In the genomic region with DNA sequence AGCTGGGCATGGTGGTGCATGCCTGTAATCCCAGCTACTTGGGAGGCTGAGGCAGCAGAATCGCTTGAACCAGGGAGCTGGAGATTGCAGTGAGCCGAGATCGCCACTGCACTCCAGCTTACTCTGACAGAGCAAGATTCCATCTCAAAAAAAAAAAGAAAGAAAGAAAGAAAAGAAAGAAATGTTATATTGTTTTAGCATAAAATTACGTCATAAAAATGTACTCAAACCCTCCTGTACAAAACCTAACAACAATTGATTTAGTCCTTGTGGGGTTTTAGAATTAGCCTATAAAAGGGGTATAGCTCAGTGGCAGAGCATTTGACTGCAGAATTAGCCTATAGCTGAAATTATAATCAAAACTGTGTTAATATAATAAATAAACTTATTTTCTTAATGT, we compare ENCODE assay signal across 2 cellular contexts.
TF ChIP-seq lines count a peak whose summit lies in the region.

No MANE protein-coding gene starts in this region.

TF ChIP-seq in GM12878, 131 proteins besides CTCF, POLR2A, EP300 and RAD21:
- TF ChIP-seq TBL1XR1 (IDR thresholded peaks at IDR 0.05; ENCODE audit: low read depth, low read length): no peak
- peak; percentile 86 for TF ChIP-seq ATF7 (IDR thresholded peaks at IDR 0.05; ENCODE audit: low read depth)

TF ChIP-seq in SK-N-SH, 30 proteins besides CTCF, POLR2A, EP300 and RAD21:
- TF ChIP-seq TEAD4 (IDR thresholded peaks at IDR 0.05; ENCODE audit: borderline replicate concordance, insufficient read depth): no peak
- no peak for TF ChIP-seq NRF1 (IDR thresholded peaks at IDR 0.05; ENCODE audit: low read depth, low read length)
- TF ChIP-seq EZH2phosphoT487 (IDR thresholded peaks at IDR 0.05; ENCODE audit: borderline replicate concordance, low read depth): no peak
- TF ChIP-seq RFX5 (IDR thresholded peaks at IDR 0.05; ENCODE audit: low read length): no peak
- TF ChIP-seq FOXM1 (IDR thresholded peaks at IDR 0.05; ENCODE audit: low read depth): no peak
- no peak for TF ChIP-seq ELF1 (IDR thresholded peaks at IDR 0.05)
- no peak for TF ChIP-seq TCF12 (IDR thresholded peaks at IDR 0.05)
- TF ChIP-seq, protein P1, sequence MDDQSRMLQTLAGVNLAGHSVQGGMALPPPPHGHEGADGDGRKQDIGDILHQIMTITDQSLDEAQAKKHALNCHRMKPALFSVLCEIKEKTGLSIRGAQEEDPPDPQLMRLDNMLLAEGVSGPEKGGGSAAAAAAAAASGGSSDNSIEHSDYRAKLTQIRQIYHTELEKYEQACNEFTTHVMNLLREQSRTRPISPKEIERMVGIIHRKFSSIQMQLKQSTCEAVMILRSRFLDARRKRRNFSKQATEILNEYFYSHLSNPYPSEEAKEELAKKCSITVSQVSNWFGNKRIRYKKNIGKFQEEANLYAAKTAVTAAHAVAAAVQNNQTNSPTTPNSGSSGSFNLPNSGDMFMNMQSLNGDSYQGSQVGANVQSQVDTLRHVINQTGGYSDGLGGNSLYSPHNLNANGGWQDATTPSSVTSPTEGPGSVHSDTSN (IDR thresholded peaks at IDR 0.05): no peak
- TF ChIP-seq, protein P2, sequence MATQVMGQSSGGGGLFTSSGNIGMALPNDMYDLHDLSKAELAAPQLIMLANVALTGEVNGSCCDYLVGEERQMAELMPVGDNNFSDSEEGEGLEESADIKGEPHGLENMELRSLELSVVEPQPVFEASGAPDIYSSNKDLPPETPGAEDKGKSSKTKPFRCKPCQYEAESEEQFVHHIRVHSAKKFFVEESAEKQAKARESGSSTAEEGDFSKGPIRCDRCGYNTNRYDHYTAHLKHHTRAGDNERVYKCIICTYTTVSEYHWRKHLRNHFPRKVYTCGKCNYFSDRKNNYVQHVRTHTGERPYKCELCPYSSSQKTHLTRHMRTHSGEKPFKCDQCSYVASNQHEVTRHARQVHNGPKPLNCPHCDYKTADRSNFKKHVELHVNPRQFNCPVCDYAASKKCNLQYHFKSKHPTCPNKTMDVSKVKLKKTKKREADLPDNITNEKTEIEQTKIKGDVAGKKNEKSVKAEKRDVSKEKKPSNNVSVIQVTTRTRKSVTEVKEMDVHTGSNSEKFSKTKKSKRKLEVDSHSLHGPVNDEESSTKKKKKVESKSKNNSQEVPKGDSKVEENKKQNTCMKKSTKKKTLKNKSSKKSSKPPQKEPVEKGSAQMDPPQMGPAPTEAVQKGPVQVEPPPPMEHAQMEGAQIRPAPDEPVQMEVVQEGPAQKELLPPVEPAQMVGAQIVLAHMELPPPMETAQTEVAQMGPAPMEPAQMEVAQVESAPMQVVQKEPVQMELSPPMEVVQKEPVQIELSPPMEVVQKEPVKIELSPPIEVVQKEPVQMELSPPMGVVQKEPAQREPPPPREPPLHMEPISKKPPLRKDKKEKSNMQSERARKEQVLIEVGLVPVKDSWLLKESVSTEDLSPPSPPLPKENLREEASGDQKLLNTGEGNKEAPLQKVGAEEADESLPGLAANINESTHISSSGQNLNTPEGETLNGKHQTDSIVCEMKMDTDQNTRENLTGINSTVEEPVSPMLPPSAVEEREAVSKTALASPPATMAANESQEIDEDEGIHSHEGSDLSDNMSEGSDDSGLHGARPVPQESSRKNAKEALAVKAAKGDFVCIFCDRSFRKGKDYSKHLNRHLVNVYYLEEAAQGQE (IDR thresholded peaks at IDR 0.05; ENCODE audit: low read depth, low read length): no peak
- TF ChIP-seq, protein P3, sequence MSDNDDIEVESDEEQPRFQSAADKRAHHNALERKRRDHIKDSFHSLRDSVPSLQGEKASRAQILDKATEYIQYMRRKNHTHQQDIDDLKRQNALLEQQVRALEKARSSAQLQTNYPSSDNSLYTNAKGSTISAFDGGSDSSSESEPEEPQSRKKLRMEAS (IDR thresholded peaks at IDR 0.05; ENCODE audit: low read depth): no peak
- TF ChIP-seq SIN3A (IDR thresholded peaks at IDR 0.05; ENCODE audit: borderline replicate concordance, low read depth, low read length): no peak
- no peak for TF ChIP-seq USF2 (IDR thresholded peaks at IDR 0.05; ENCODE audit: borderline replicate concordance, low read depth, low read length)
- TF ChIP-seq MXI1 (IDR thresholded peaks at IDR 0.05; ENCODE audit: low read depth, low read length): no peak
- TF ChIP-seq TAF1 (IDR thresholded peaks at IDR 0.05; ENCODE audit: borderline replicate concordance, low read depth, low read length): no peak
- TF ChIP-seq NFIC (IDR thresholded peaks at IDR 0.05; ENCODE audit: borderline replicate concordance): no peak
- no peak for TF ChIP-seq POLR2AphosphoS5 (IDR thresholded peaks at IDR 0.05; ENCODE audit: low read depth, low read length)
- TF ChIP-seq, protein P4, sequence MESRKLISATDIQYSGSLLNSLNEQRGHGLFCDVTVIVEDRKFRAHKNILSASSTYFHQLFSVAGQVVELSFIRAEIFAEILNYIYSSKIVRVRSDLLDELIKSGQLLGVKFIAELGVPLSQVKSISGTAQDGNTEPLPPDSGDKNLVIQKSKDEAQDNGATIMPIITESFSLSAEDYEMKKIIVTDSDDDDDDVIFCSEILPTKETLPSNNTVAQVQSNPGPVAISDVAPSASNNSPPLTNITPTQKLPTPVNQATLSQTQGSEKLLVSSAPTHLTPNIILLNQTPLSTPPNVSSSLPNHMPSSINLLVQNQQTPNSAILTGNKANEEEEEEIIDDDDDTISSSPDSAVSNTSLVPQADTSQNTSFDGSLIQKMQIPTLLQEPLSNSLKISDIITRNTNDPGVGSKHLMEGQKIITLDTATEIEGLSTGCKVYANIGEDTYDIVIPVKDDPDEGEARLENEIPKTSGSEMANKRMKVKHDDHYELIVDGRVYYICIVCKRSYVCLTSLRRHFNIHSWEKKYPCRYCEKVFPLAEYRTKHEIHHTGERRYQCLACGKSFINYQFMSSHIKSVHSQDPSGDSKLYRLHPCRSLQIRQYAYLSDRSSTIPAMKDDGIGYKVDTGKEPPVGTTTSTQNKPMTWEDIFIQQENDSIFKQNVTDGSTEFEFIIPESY (IDR thresholded peaks at IDR 0.05; ENCODE audit: borderline replicate concordance, low read depth): no peak
